ENCODE assay signal across 31 cellular contexts in the genomic region with DNA sequence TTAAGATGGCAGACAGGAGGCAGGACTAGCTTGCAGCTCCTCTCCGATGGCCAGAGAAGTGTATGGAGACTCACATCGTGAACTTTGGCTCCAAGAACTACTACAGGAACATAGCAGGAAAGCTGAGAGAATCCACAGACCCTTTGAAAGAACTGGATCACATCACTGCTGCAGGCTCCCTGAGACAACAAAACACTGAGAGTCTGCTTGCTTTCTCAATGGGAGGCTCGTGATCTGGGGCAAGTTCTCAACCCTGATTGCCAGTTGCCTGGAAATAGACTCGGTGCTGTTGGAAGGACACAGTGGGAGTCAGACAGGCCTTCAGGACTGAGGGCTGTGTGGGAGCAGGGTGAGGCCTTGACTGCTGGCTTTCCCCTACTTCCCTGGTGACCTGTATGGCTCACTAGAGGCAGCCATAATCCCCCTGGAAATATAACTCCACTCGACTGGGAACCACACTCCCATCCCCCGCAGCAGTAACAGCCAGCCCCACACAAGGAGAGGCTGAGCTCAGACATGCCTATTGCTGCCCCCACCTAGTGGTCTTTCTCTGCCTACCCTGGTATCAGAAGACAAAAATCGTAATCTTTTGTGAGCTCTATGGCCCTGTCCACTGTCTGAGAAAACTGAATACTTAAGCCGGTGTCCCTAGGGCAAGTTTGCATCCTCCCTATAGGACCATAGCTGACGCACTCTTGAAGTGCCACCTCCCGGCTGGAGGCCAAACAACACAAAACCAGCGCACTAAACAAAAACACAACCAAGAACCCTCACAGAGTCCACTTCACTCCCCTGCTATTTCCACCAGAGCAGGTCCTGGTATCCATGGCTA.
DNase-seq lines count a peak whose midpoint lies in the region; ATAC-seq, FAIRE-seq and TF ChIP-seq lines count a peak whose summit lies in the region.
"Had no signal": no experiment of that assay in that cellular context is flagged by ENCODE, and none has a peak within 500 bp of the region (broad histone marks: within the 10 kb centered on the region; RNA-seq: fewer than 3 reads in every experiment).

No MANE protein-coding gene starts in this region.

- POLR2A ChIA-PET in WTC11 (lab: Charles Lee) (interaction anchor here (0.6 kb wide), 1 partner anchor 608 kb away, joined by 4 read pairs; no protein-coding TSS in a partner anchor), HEK293T (lab: Yijun Ruan, JAX) (no interaction called here)
- POLR2A ChIA-PET in CD8-positive, alpha-beta T cell (lab: Charles Lee), result no interaction called here

- H3K27me3 Mint-ChIP-seq in WTC11 (ENCODE audit: low read depth), result no peaks in the 10 kb centered on the region
- no peaks in the 10 kb centered on the region for H3K27me3 Mint-ChIP-seq in CD8-positive, alpha-beta T cell (ENCODE audit: low read depth)
- H3K27me3 Mint-ChIP-seq: activated CD4-positive, alpha-beta T cell treated with anti-CD3 and anti-CD28 coated beads for 36 hours; activated naive CD4-positive, alpha-beta T cell treated with anti-CD3 and anti-CD28 coated beads, Interleukin-2, amount 50 U/mL, for 24 hours; activated T-helper 17 cell treated with anti-CD3 and anti-CD28 coated beads, Interleukin-2, amount 50 U/mL, for 72 hours; progenitor cell of endocrine pancreas had no signal

- no peaks in the 10 kb centered on the region for H3K4me1 ChIP-seq in CD8-positive, alpha-beta T cell (ENCODE audit: insufficient read depth, low read length)
- H3K4me1 ChIP-seq: colonic mucosa, tibial artery had no signal

- TF ChIP-seq CTCF in WTC11 (IDR thresholded peaks at IDR 0.05), result no peak
- no peak for TF ChIP-seq CTCF in CD8-positive, alpha-beta T cell (IDR thresholded peaks at IDR 0.05)

- H3K36me3 ChIP-seq in CD8-positive, alpha-beta T cell (ENCODE audit: insufficient read depth, low read length), result no peaks in the 10 kb centered on the region
- H3K36me3 ChIP-seq: colonic mucosa had no signal

- peak; percentile 72 for FAIRE-seq in urothelium cell line (lab: Jason Lieb, UNC)
- FAIRE-seq: G401.6 had no signal

- no peaks in the 10 kb centered on the region for H3K9me3 ChIP-seq in CD8-positive, alpha-beta T cell (ENCODE audit: low read length)
- H3K9me3 ChIP-seq: colonic mucosa had no signal

- no peaks in the 10 kb centered on the region for H3K27me3 ChIP-seq in CD8-positive, alpha-beta T cell (ENCODE audit: insufficient read depth, low read length)
- H3K27me3 ChIP-seq: colonic mucosa, hepatocyte, tibial artery had no signal

- DNase-seq in NCI-H748 (lab: John Stamatoyannopoulos, UW; ENCODE audit: unreplicated experiment), result peak; percentile 55
- DNase-seq in NCI-H748 treated with DMSO at 0.1 percent for 48 hours (lab: John Stamatoyannopoulos, UW), result no peak
- peak; percentile 21 for DNase-seq in WTC11 (ENCODE audit: low spot score)
- DNase-seq in iPS-NIHi7 (ENCODE audit: extremely low spot score), result peak; percentile 13
- DNase-seq in urothelium cell line (ENCODE audit: low spot score), result no peak
- no peak for DNase-seq in CD8-positive, alpha-beta T cell
- no peak for DNase-seq in activated T-cell treated with anti-CD3 and anti-CD28 coated beads for 4 hours
- no peak for DNase-seq in HEK293T (ENCODE audit: extremely low spot score)
- DNase-seq: activated CD4-positive, alpha-beta T cell treated with anti-CD3 and anti-CD28 coated beads for 36 hours; activated CD8-positive, alpha-beta T cell treated with anti-CD3 and anti-CD28 coated beads for 36 hours; amniotic stem cell; colonic mucosa; effector CD4-positive, alpha-beta T cell; immature natural killer cell; Kasumi-1; left colon; MV-4-11; NCI-H1694 treated with DMSO at 0.1 percent for 48 hours; NCI-H774; Right ventricle myocardium superior; stimulated activated CD4-positive, alpha-beta T cell treated with anti-CD3 and anti-CD28 coated beads, Interleukin-12 subunit alpha, Interleukin-12 subunit beta, amount 100 ng/mL, for 4 hours; stimulated activated CD4-positive, alpha-beta T cell treated with anti-CD3 and anti-CD28 coated beads, Interleukin-2, amount 100 ng/mL, for 48 hours; tibial artery had no signal

- H3K4me3 Mint-ChIP-seq in WTC11, result no peak overlapping the region
- no peak overlapping the region for H3K4me3 Mint-ChIP-seq in CD8-positive, alpha-beta T cell
- H3K4me3 Mint-ChIP-seq: activated CD4-positive, alpha-beta T cell treated with anti-CD3 and anti-CD28 coated beads for 36 hours; activated CD8-positive, alpha-beta T cell treated with anti-CD3 and anti-CD28 coated beads for 36 hours; activated naive CD4-positive, alpha-beta T cell treated with anti-CD3 and anti-CD28 coated beads, Interleukin-2, amount 50 U/mL, for 24 hours; activated T-helper 17 cell treated with anti-CD3 and anti-CD28 coated beads, Interleukin-2, amount 50 U/mL, for 72 hours; immature natural killer cell had no signal

- intact Hi-C loops in CD8-positive, alpha-beta T cell (cut with DNase I, micrococcal nuclease), result no loop called here

- CTCF ChIA-PET in WTC11 (lab: Charles Lee) (interaction anchor here (1.2 kb wide), 2 partner anchors 33 to 722 kb away, joined by 3 to 4 read pairs; no protein-coding TSS in a partner anchor), HEK293T (lab: Yijun Ruan, JAX) (no interaction called here)
- CTCF ChIA-PET in CD8-positive, alpha-beta T cell (lab: Charles Lee), result interaction anchor here (0.7 kb wide), 1 partner anchor 772 kb away, joined by 3 read pairs; no protein-coding TSS in a partner anchor

- peaks cover 11% of the 10 kb centered on the region for H3K36me3 Mint-ChIP-seq in WTC11
- no peaks in the 10 kb centered on the region for H3K36me3 Mint-ChIP-seq in CD8-positive, alpha-beta T cell
- H3K36me3 Mint-ChIP-seq: immature natural killer cell had no signal

- H3K4me1 Mint-ChIP-seq in WTC11, result peaks cover 13% of the 10 kb centered on the region
- no peaks in the 10 kb centered on the region for H3K4me1 Mint-ChIP-seq in CD8-positive, alpha-beta T cell (ENCODE audit: low read depth)
- H3K4me1 Mint-ChIP-seq: activated CD4-positive, alpha-beta T cell treated with anti-CD3 and anti-CD28 coated beads for 36 hours; activated naive CD4-positive, alpha-beta T cell treated with anti-CD3 and anti-CD28 coated beads, Interleukin-2, amount 50 U/mL, for 24 hours; activated T-helper 17 cell treated with anti-CD3 and anti-CD28 coated beads, Interleukin-2, amount 50 U/mL, for 72 hours; immature natural killer cell had no signal

- H3K27ac ChIP-seq in CD8-positive, alpha-beta T cell (ENCODE audit: low read depth, low read length), result no peak overlapping the region
- H3K27ac ChIP-seq: C4-2B, colonic mucosa, hepatocyte, tibial artery had no signal

- no peak overlapping the region for H3K4me3 ChIP-seq in CD8-positive, alpha-beta T cell (ENCODE audit: low read depth, low read length)
- H3K4me3 ChIP-seq: colonic mucosa, hepatocyte, tibial artery had no signal

- peak; percentile 76 for ATAC-seq in WTC11
- ATAC-seq in CD8-positive, alpha-beta T cell, result no peak
- ATAC-seq: activated CD4-positive, alpha-beta T cell treated with anti-CD3 and anti-CD28 coated beads for 36 hours; activated CD8-positive, alpha-beta T cell treated with anti-CD3 and anti-CD28 coated beads for 36 hours; activated T-helper 17 cell treated with anti-CD3 and anti-CD28 coated beads, Interleukin-2, amount 50 U/mL, for 72 hours; left colon; Panc1; sciatic nerve had no signal

- no peak overlapping the region for H3K27ac Mint-ChIP-seq in WTC11
- H3K27ac Mint-ChIP-seq in CD8-positive, alpha-beta T cell, result no peak overlapping the region
- H3K27ac Mint-ChIP-seq: activated CD4-positive, alpha-beta T cell treated with anti-CD3 and anti-CD28 coated beads for 36 hours; activated CD8-positive, alpha-beta T cell treated with anti-CD3 and anti-CD28 coated beads for 36 hours; activated naive CD4-positive, alpha-beta T cell treated with anti-CD3 and anti-CD28 coated beads, Interleukin-2, amount 50 U/mL, for 24 hours; activated T-helper 17 cell treated with anti-CD3 and anti-CD28 coated beads, Interleukin-2, amount 50 U/mL, for 72 hours; immature natural killer cell; progenitor cell of endocrine pancreas had no signal

- peaks cover 19% of the 10 kb centered on the region for H3K9me3 Mint-ChIP-seq in WTC11
- peaks cover 10% of the 10 kb centered on the region for H3K9me3 Mint-ChIP-seq in CD8-positive, alpha-beta T cell

TF ChIP-seq in WTC11, 78 proteins besides CTCF, POLR2A, EP300 and RAD21 (continues in another document):
- TF ChIP-seq, protein P1, sequence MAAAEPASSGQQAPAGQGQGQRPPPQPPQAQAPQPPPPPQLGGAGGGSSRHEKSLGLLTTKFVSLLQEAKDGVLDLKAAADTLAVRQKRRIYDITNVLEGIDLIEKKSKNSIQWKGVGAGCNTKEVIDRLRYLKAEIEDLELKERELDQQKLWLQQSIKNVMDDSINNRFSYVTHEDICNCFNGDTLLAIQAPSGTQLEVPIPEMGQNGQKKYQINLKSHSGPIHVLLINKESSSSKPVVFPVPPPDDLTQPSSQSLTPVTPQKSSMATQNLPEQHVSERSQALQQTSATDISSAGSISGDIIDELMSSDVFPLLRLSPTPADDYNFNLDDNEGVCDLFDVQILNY (CRISPR knock-in tag; IDR thresholded peaks at IDR 0.05), result no peak

TF ChIP-seq in HEK293T, 16 proteins besides CTCF, POLR2A, EP300 and RAD21:
- TF ChIP-seq ARNT (IDR thresholded peaks at IDR 0.05), result no peak
- TF ChIP-seq TARDBP (IDR thresholded peaks at IDR 0.05), result no peak
- TF ChIP-seq BHLHE40 (IDR thresholded peaks at IDR 0.05; ENCODE audit: borderline replicate concordance), result no peak
- no peak for TF ChIP-seq FOXA1 (IDR thresholded peaks at IDR 0.05)
- TF ChIP-seq L3MBTL2 (conservative IDR thresholded peaks at IDR 0.05), result no peak
- no peak for TF ChIP-seq NFRKB (IDR thresholded peaks at IDR 0.05)
- no peak for TF ChIP-seq ELF4 (IDR thresholded peaks at IDR 0.05)
- TF ChIP-seq SUZ12 (IDR thresholded peaks at IDR 0.05), result no peak
- TF ChIP-seq FOXK2 (IDR thresholded peaks at IDR 0.05), result no peak
- TF ChIP-seq, protein P2, sequence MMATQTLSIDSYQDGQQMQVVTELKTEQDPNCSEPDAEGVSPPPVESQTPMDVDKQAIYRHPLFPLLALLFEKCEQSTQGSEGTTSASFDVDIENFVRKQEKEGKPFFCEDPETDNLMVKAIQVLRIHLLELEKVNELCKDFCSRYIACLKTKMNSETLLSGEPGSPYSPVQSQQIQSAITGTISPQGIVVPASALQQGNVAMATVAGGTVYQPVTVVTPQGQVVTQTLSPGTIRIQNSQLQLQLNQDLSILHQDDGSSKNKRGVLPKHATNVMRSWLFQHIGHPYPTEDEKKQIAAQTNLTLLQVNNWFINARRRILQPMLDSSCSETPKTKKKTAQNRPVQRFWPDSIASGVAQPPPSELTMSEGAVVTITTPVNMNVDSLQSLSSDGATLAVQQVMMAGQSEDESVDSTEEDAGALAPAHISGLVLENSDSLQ (IDR thresholded peaks at IDR 0.05), result no peak
- no peak for TF ChIP-seq ZNF384 (IDR thresholded peaks at IDR 0.05)
- no peak for TF ChIP-seq HDGF (IDR thresholded peaks at IDR 0.05; ENCODE audit: borderline replicate concordance)
- no peak for TF ChIP-seq SP1 (IDR thresholded peaks at IDR 0.05)
- no peak for TF ChIP-seq FOXM1 (IDR thresholded peaks at IDR 0.05; ENCODE audit: borderline replicate concordance)
- TF ChIP-seq LEF1 (IDR thresholded peaks at IDR 0.05; ENCODE audit: borderline replicate concordance), result no peak
- no peak for TF ChIP-seq CTBP1 (IDR thresholded peaks at IDR 0.05; ENCODE audit: borderline replicate concordance)
TF ChIP-seq in HEK293T: peak in this region for 0.

Comparison
In these comparisons a context has a peak if more than half of its experiments do, and no peak if none do; other contexts are left out.
1. DNase-seq: peak in NCI-H748 (single experiment), WTC11 (single experiment) and iPS-NIHi7 (single experiment); none in NCI-H748 treated with DMSO at 0.1 percent for 48 hours (single experiment), urothelium cell line (single experiment), CD8-positive, alpha-beta T cell (0 of 7), activated T-cell treated with anti-CD3 and anti-CD28 coated beads for 4 hours (single experiment) and HEK293T (single experiment).